41 cellular contexts compared by ENCODE assay signal in genomic region chr3:124051636-124052035, GRCh38. TPM values are rescaled to one million over a fixed set of nuclear protein-coding genes. Genes with fewer than 3 reads are reported as not detected.
"Had no signal": no experiment of that assay in that cellular context is flagged by ENCODE, and none has a peak within 500 bp of the region (broad histone marks: within the 10 kb centered on the region; RNA-seq: fewer than 3 reads in every experiment).

No MANE protein-coding gene starts in this region.

- H3K9me3 Mint-ChIP-seq: activated B cell treated with CpG ODN at 0.5 μM for 24 hours; activated CD4-positive, alpha-beta memory T cell treated with anti-CD3 and anti-CD28 coated beads for 36 hours; activated CD4-positive, alpha-beta T cell treated with anti-CD3 and anti-CD28 coated beads, Interleukin-2, amount 10 ng/mL, durations not matched to agents 24 days and 14 days; activated CD8-positive, alpha-beta T cell treated with anti-CD3 and anti-CD28 coated beads for 36 hours; activated naive CD4-positive, alpha-beta T cell treated with anti-CD3 and anti-CD28 coated beads, Interleukin-2, amount 10 ng/mL, durations not matched to agents 7 days and 5 days; activated naive CD4-positive, alpha-beta T cell treated with anti-CD3 and anti-CD28 coated beads, Interleukin-2, amount 50 U/mL, for 24 hours; activated naive CD8-positive, alpha-beta T cell treated with anti-CD3 and anti-CD28 coated beads, Interleukin-2, amount 10 ng/mL, durations not matched to agents 7 days and 5 days; activated naive CD8-positive, alpha-beta T cell treated with anti-CD3 and anti-CD28 coated beads, Interleukin-2, amount 50 U/mL, for 24 hours; activated T-cell treated with anti-CD3 and anti-CD28 coated beads, Interleukin-2, amount 50 U/mL, for 4 hours; activated T-cell treated with anti-CD3 and anti-CD28 coated beads, Interleukin-2, amount 50 U/mL, for 72 hours; activated T-helper 1 cell treated with anti-CD3 and anti-CD28 coated beads, Interleukin-12 subunit alpha, Interleukin-12 subunit beta, Interleukin-2, Interleukin-4 antibody, amounts not matched to agents 30 ng/mL and 10 ng/mL and 1 ng/mL, durations not matched to agents 14 hours and 24 hours and 36 hours; activated T-helper 2 cell treated with anti-CD3 and anti-CD28 coated beads, Interferon-gamma antibody, Interleukin-2, Interleukin-4, amounts not matched to agents 10 μg/mL and 5 μg/mL and 100 μg/mL, durations not matched to agents 14 hours and 24 hours and 36 hours; T-helper 1 cell treated with Interleukin-12 subunit alpha and Interleukin-12 subunit beta and Interleukin-4 antibody, amounts not matched to agents 30 μg/mL and 1 μg/mL, for 36 hours; T-helper 2 cell treated with Interferon-gamma antibody and Interleukin-4, amounts not matched to agents 5 μg/mL and 100 μg/mL, for 36 hours had no signal

- H3K4me1 Mint-ChIP-seq: activated B cell treated with CpG ODN at 0.5 μM for 24 hours; activated CD4-positive, alpha-beta T cell treated with anti-CD3 and anti-CD28 coated beads, Interleukin-2, amount 10 ng/mL, durations not matched to agents 24 days and 14 days; activated naive CD4-positive, alpha-beta T cell treated with anti-CD3 and anti-CD28 coated beads, Interleukin-2, amount 10 ng/mL, durations not matched to agents 7 days and 5 days; activated naive CD4-positive, alpha-beta T cell treated with anti-CD3 and anti-CD28 coated beads, Interleukin-2, amount 50 U/mL, for 24 hours; activated naive CD8-positive, alpha-beta T cell treated with anti-CD3 and anti-CD28 coated beads, Interleukin-2, amount 50 U/mL, for 24 hours had no signal

- H3K36me3 Mint-ChIP-seq: activated CD4-positive, alpha-beta memory T cell treated with anti-CD3 and anti-CD28 coated beads for 36 hours; activated naive CD4-positive, alpha-beta T cell treated with anti-CD3 and anti-CD28 coated beads, Interleukin-2, amount 10 ng/mL, durations not matched to agents 7 days and 5 days; activated naive CD4-positive, alpha-beta T cell treated with anti-CD3 and anti-CD28 coated beads, Interleukin-2, amount 50 U/mL, for 24 hours; activated naive CD8-positive, alpha-beta T cell; activated naive CD8-positive, alpha-beta T cell treated with anti-CD3 and anti-CD28 coated beads, Interleukin-2, amount 10 ng/mL, durations not matched to agents 7 days and 5 days had no signal

- FAIRE-seq: TTC549 had no signal

- DNase-seq: activated B cell treated with CpG ODN at 0.5 μM for 24 hours; activated CD4-positive, alpha-beta memory T cell treated with anti-CD3 and anti-CD28 coated beads for 36 hours; activated CD4-positive, alpha-beta T cell treated with anti-CD3 and anti-CD28 coated beads for 4 hours; activated CD4-positive, alpha-beta T cell treated with anti-CD3 and anti-CD28 coated beads, Interleukin-2, amount 10 ng/mL, durations not matched to agents 24 days and 14 days; activated CD4-positive, alpha-beta T cell treated with anti-CD3 and anti-CD28 coated beads, Interleukin-2, amount 50 U/mL, for 1 hour; activated CD4-positive, alpha-beta T cell treated with anti-CD3 and anti-CD28 coated beads, Interleukin-2, amount 50 U/mL, for 4 hours; activated CD4-positive, CD25-positive, alpha-beta regulatory T cell treated with anti-CD3 and anti-CD28 coated beads, Interleukin-2, amount 50 U/mL, for 72 hours; activated CD8-positive, alpha-beta memory T cell treated with anti-CD3 and anti-CD28 coated beads, Interleukin-2, amount 50 U/mL, for 4 hours; activated CD8-positive, alpha-beta T cell treated with anti-CD3 and anti-CD28 coated beads for 36 hours; activated effector memory CD4-positive, alpha-beta T cell treated with Interleukin-2 at 50 U/mL for 16 hours; activated gamma-delta T cell; activated naive CD4-positive, alpha-beta T cell treated with anti-CD3 and anti-CD28 coated beads, Interleukin-2, amount 10 ng/mL, durations not matched to agents 7 days and 5 days; activated naive CD4-positive, alpha-beta T cell treated with Interleukin-2 at 50 U/mL for 16 hours; activated naive CD8-positive, alpha-beta T cell treated with anti-CD3 and anti-CD28 coated beads, Interleukin-2, amount 10 ng/mL, durations not matched to agents 7 days and 5 days; activated naive CD8-positive, alpha-beta T cell treated with anti-CD3 and anti-CD28 coated beads, Interleukin-2, amount 50 U/mL, for 24 hours; activated T-cell treated with anti-CD3 and anti-CD28 coated beads for 4 hours; activated T-cell treated with anti-CD3 and anti-CD28 coated beads, Interleukin-2, amount 50 U/mL, for 1 hour; activated T-cell treated with anti-CD3 and anti-CD28 coated beads, Interleukin-2, amount 50 U/mL, for 4 hours; activated T-cell treated with anti-CD3 and anti-CD28 coated beads, Interleukin-2, amount 50 U/mL, for 72 hours; amygdala; anterior cingulate cortex; body of pancreas; brain microvascular endothelial cell; central memory CD4-positive, alpha-beta T cell; SW 1271; T-helper 1 cell; T-helper 2 cell; T-helper 9 cell had no signal

- H3K27ac ChIP-seq: body of pancreas, brain microvascular endothelial cell, breast epithelium, VCaP had no signal

- H3K4me3 Mint-ChIP-seq: activated B cell treated with CpG ODN at 0.5 μM for 24 hours; activated CD4-positive, alpha-beta memory T cell treated with anti-CD3 and anti-CD28 coated beads for 36 hours; activated CD4-positive, alpha-beta T cell treated with anti-CD3 and anti-CD28 coated beads, Interleukin-2, amount 10 ng/mL, durations not matched to agents 24 days and 14 days; activated CD8-positive, alpha-beta T cell treated with anti-CD3 and anti-CD28 coated beads for 36 hours; activated naive CD4-positive, alpha-beta T cell treated with anti-CD3 and anti-CD28 coated beads, Interleukin-2, amount 10 ng/mL, durations not matched to agents 7 days and 5 days; activated naive CD4-positive, alpha-beta T cell treated with anti-CD3 and anti-CD28 coated beads, Interleukin-2, amount 50 U/mL, for 24 hours; activated naive CD8-positive, alpha-beta T cell; activated naive CD8-positive, alpha-beta T cell treated with anti-CD3 and anti-CD28 coated beads, Interleukin-2, amount 10 ng/mL, durations not matched to agents 7 days and 5 days; activated naive CD8-positive, alpha-beta T cell treated with anti-CD3 and anti-CD28 coated beads, Interleukin-2, amount 50 U/mL, for 24 hours; activated T-cell treated with anti-CD3 and anti-CD28 coated beads, Interleukin-2, amount 50 U/mL, for 4 hours; activated T-cell treated with anti-CD3 and anti-CD28 coated beads, Interleukin-2, amount 50 U/mL, for 72 hours; activated T-helper 1 cell treated with anti-CD3 and anti-CD28 coated beads, Interleukin-12 subunit alpha, Interleukin-12 subunit beta, Interleukin-2, Interleukin-4 antibody, amounts not matched to agents 30 ng/mL and 10 ng/mL and 1 ng/mL, durations not matched to agents 14 hours and 24 hours and 36 hours; T-helper 1 cell treated with Interleukin-12 subunit alpha and Interleukin-12 subunit beta and Interleukin-4 antibody, amounts not matched to agents 30 μg/mL and 1 μg/mL, for 36 hours; T-helper 2 cell treated with Interferon-gamma antibody and Interleukin-4, amounts not matched to agents 5 μg/mL and 100 μg/mL, for 36 hours had no signal

- H3K27ac Mint-ChIP-seq: activated B cell treated with CpG ODN at 0.5 μM for 24 hours; activated CD4-positive, alpha-beta memory T cell treated with anti-CD3 and anti-CD28 coated beads for 36 hours; activated CD4-positive, alpha-beta T cell treated with anti-CD3 and anti-CD28 coated beads, Interleukin-2, amount 10 ng/mL, durations not matched to agents 24 days and 14 days; activated CD8-positive, alpha-beta T cell treated with anti-CD3 and anti-CD28 coated beads for 36 hours; activated naive CD4-positive, alpha-beta T cell treated with anti-CD3 and anti-CD28 coated beads, Interleukin-2, amount 10 ng/mL, durations not matched to agents 7 days and 5 days; activated naive CD4-positive, alpha-beta T cell treated with anti-CD3 and anti-CD28 coated beads, Interleukin-2, amount 50 U/mL, for 24 hours; activated naive CD8-positive, alpha-beta T cell; activated naive CD8-positive, alpha-beta T cell treated with anti-CD3 and anti-CD28 coated beads, Interleukin-2, amount 10 ng/mL, durations not matched to agents 7 days and 5 days; activated naive CD8-positive, alpha-beta T cell treated with anti-CD3 and anti-CD28 coated beads, Interleukin-2, amount 50 U/mL, for 24 hours; activated T-cell treated with anti-CD3 and anti-CD28 coated beads, Interleukin-2, amount 50 U/mL, for 72 hours; activated T-helper 1 cell treated with anti-CD3 and anti-CD28 coated beads, Interleukin-12 subunit alpha, Interleukin-12 subunit beta, Interleukin-2, Interleukin-4 antibody, amounts not matched to agents 30 ng/mL and 10 ng/mL and 1 ng/mL, durations not matched to agents 14 hours and 24 hours and 36 hours; activated T-helper 2 cell treated with anti-CD3 and anti-CD28 coated beads, Interferon-gamma antibody, Interleukin-2, Interleukin-4, amounts not matched to agents 10 μg/mL and 5 μg/mL and 100 μg/mL, durations not matched to agents 14 hours and 24 hours and 36 hours; T-helper 1 cell treated with Interleukin-12 subunit alpha and Interleukin-12 subunit beta and Interleukin-4 antibody, amounts not matched to agents 30 μg/mL and 1 μg/mL, for 36 hours; T-helper 2 cell treated with Interferon-gamma antibody and Interleukin-4, amounts not matched to agents 5 μg/mL and 100 μg/mL, for 36 hours had no signal

- H3K4me1 ChIP-seq: body of pancreas, breast epithelium had no signal

- H3K36me3 ChIP-seq: ascending aorta, brain microvascular endothelial cell, breast epithelium had no signal

- H3K9me3 ChIP-seq: ascending aorta, body of pancreas, breast epithelium had no signal

- ATAC-seq: activated CD8-positive, alpha-beta T cell treated with anti-CD3 and anti-CD28 coated beads for 36 hours; activated naive CD8-positive, alpha-beta T cell treated with anti-CD3 and anti-CD28 coated beads, Interleukin-2, amount 50 U/mL, for 24 hours; activated T-cell treated with anti-CD3 and anti-CD28 coated beads, Interleukin-2, amount 50 U/mL, for 4 hours; activated T-cell treated with anti-CD3 and anti-CD28 coated beads, Interleukin-2, amount 50 U/mL, for 72 hours; body of pancreas had no signal

- H3K27me3 ChIP-seq: ascending aorta, body of pancreas, brain microvascular endothelial cell, breast epithelium had no signal

- H3K4me3 ChIP-seq: ascending aorta, body of pancreas, breast epithelium had no signal

RNA-seq across cellular contexts. Expression of gene ROPN1, which starts 59.7 kb away (rescaled TPM):
- total RNA-seq: activated B cell treated with CpG ODN at 0.5 μM for 24 hours; activated CD4-positive, alpha-beta memory T cell treated with anti-CD3 and anti-CD28 coated beads for 36 hours; activated CD4-positive, alpha-beta T cell treated with anti-CD3 and anti-CD28 coated beads, Interleukin-2, amount 10 ng/mL, durations not matched to agents 24 days and 14 days; activated CD8-positive, alpha-beta memory T cell treated with anti-CD3 and anti-CD28 coated beads for 36 hours; activated CD8-positive, alpha-beta T cell treated with anti-CD3 and anti-CD28 coated beads for 36 hours; activated naive CD8-positive, alpha-beta T cell treated with anti-CD3 and anti-CD28 coated beads, Interleukin-2, amount 10 ng/mL, durations not matched to agents 7 days and 5 days; activated T-cell treated with anti-CD3 and anti-CD28 coated beads, Interleukin-2, amount 50 U/mL, for 4 hours; activated T-cell treated with anti-CD3 and anti-CD28 coated beads, Interleukin-2, amount 50 U/mL, for 72 hours; activated T-helper 1 cell treated with anti-CD3 and anti-CD28 coated beads, Interleukin-12 subunit alpha, Interleukin-12 subunit beta, Interleukin-2, Interleukin-4 antibody, amounts not matched to agents 30 ng/mL and 10 ng/mL and 1 ng/mL, durations not matched to agents 14 hours and 24 hours and 36 hours; activated T-helper 2 cell treated with anti-CD3 and anti-CD28 coated beads, Interferon-gamma antibody, Interleukin-2, Interleukin-4, amounts not matched to agents 10 μg/mL and 5 μg/mL and 100 μg/mL, durations not matched to agents 14 hours and 24 hours and 36 hours; ascending aorta; body of pancreas; cardiac septum had no signal
- polyA plus RNA-seq: adipose tissue had no signal
